Comparison of ENCODE assay signal across 8 cellular contexts in genomic region chr12:102061556-102062418, GRCh38. TPM values are rescaled to one million over a fixed set of nuclear protein-coding genes. Genes with fewer than 3 reads are reported as not detected.
DNase-seq lines count a peak whose midpoint lies in the region; ATAC-seq lines count a peak whose summit lies in the region.

Gene WASHC3 (minus strand): TSS chr12:102061991. CDS start chr12:102061962, 29 bp downstream.

- peak within 1 kb of the TSS; percentile 96 for H3K27ac ChIP-seq in effector memory CD4-positive, alpha-beta T cell (ENCODE audit: insufficient read depth, low read length, poor library complexity, severe bottlenecking)

- H3K4me1 ChIP-seq in effector memory CD4-positive, alpha-beta T cell (ENCODE audit: control insufficient read depth, insufficient read depth, low read length, poor library complexity, severe bottlenecking) = no peaks in the 10 kb centered on the region

- peak; percentile 95 for DNase-seq in COLO668 (lab: John Stamatoyannopoulos, UW; ENCODE audit: unreplicated experiment)
- peak; percentile 89 for DNase-seq in HT1080 (ENCODE audit: low read depth)
- DNase-seq in NOMO-1 treated with DMSO at 0.1 percent for 48 hours (lab: John Stamatoyannopoulos, UW; ENCODE audit: unreplicated experiment) = peak; percentile 94
- peak; percentile 91 for DNase-seq in activated CD8-positive, alpha-beta memory T cell treated with anti-CD3 and anti-CD28 coated beads for 4 hours (ENCODE audit: low read depth in 2 of 2)
- peak; percentile 83 to 92 (median 91) for DNase-seq in effector memory CD4-positive, alpha-beta T cell
- peak; percentile 91 to 96 for DNase-seq in lung microvascular endothelial cell (ENCODE audit: low read depth in 2 of 2)
- peak; percentile 89 to 91 (median 90) for DNase-seq in stimulated activated CD4-positive, alpha-beta T cell treated with anti-CD3 and anti-CD28 coated beads, TNF-alpha, amount 100 ng/mL, for 48 hours (ENCODE audit: low read depth in 3 of 3)

- ATAC-seq in GM21360 (IDR thresholded peaks at IDR 0.05; ENCODE audit: unreplicated experiment) = peak; percentile 91

- H3K36me3 ChIP-seq in effector memory CD4-positive, alpha-beta T cell (ENCODE audit: control insufficient read depth, insufficient read depth, low read length) = no peaks in the 10 kb centered on the region

- peak within 1 kb of the TSS; percentile 76 for H3K4me3 ChIP-seq in effector memory CD4-positive, alpha-beta T cell (ENCODE audit: insufficient read depth, low read depth, low read length, poor library complexity, severe bottlenecking)

- no peaks in the 10 kb centered on the region for H3K9me3 ChIP-seq in effector memory CD4-positive, alpha-beta T cell (ENCODE audit: control insufficient read depth, low read length)

- no peaks in the 10 kb centered on the region for H3K27me3 ChIP-seq in effector memory CD4-positive, alpha-beta T cell (replicated peaks; ENCODE audit: control insufficient read depth, insufficient read depth, low read length, poor library complexity, severe bottlenecking)

RNA-seq across cellular contexts. Expression of gene WASHC3, which starts in this region (rescaled TPM):
- 55.2 and 58.4 TPM in 2 replicates for total RNA-seq in HT1080 (2014; rRNA removed; shearing (Covaris generic))
- 53.5 and 57.6 TPM in 2 replicates for polyA plus RNA-seq in HT1080 (2015; cell fraction: cytosol; rRNA removed)
- polyA plus RNA-seq in HT1080 (2015; cell fraction: nucleus; rRNA removed) = 20.3 and 22.1 TPM in 2 replicates
- total RNA-seq in lung microvascular endothelial cell = 42.9 and 44.2 TPM in 2 replicates

Comparison
In these comparisons a context has a peak if more than half of its experiments do, and no peak if none do; other contexts are left out.
1. Peak in every context shown above with its lines: DNase-seq, ATAC-seq, H3K4me3 ChIP-seq and H3K27ac ChIP-seq.